ENCODE assay signal across 25 cellular contexts in the genomic region with DNA sequence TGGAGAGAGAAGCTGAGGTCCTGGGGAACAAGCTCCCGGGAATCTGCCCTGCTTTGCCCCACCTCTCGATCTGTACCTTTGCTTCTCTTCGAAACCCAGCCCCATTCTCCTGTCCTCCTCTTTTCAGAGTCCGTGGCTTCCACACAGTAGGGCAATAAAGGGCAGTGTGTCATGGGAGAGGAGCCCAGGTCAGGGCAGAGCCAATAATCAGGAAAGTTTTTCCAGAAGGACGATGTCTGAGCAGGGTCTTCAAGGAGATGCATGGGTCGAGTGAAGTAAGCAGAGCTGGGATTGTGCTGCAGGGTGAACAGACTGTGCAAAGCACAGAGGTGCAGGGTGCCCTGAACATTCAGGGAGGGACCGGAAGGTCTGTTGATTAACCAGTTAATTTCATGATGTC. TPM values are rescaled to one million over a fixed set of nuclear protein-coding genes. Genes with fewer than 3 reads are reported as not detected.
DNase-seq lines count a peak whose midpoint lies in the region; ATAC-seq, FAIRE-seq and TF ChIP-seq lines count a peak whose summit lies in the region.
"Had no signal": no experiment of that assay in that cellular context is flagged by ENCODE, and none has a peak within 500 bp of the region (broad histone marks: within the 10 kb centered on the region; RNA-seq: fewer than 3 reads in every experiment).

No MANE protein-coding gene starts in this region.

- H4K91ac ChIP-seq in H1 (replicated peaks; ENCODE audit: insufficient read length, low read length), result no peak overlapping the region

- no peak overlapping the region for H3K23ac ChIP-seq in H1 (ENCODE audit: insufficient read length)

- H3K79me2 ChIP-seq in H1 (ENCODE audit: control insufficient read depth in 1 of 2, insufficient read depth in 2 of 2, low read length in 2 of 2), result no peaks in the 10 kb centered on the region

- H2BK20ac ChIP-seq in H1 (ENCODE audit: low read length), result no peak overlapping the region

- CTCF ChIA-PET in H1 (lab: Charles Lee; ENCODE audit: partially characterized antibody), result interaction anchor here (0.6 to 7.8 kb wide), 9 partner anchors 11 to 359 kb away, joined by 3 to 56 read pairs (median 3); no protein-coding TSS in a partner anchor

- POLR2A ChIA-PET in H1 (lab: Charles Lee; ENCODE audit: partially characterized antibody), result no interaction called here

- FAIRE-seq in H1 (lab: Jason Lieb, UNC), result no peak
- FAIRE-seq: GM12878, HTR-8/SVneo had no signal

- H3K23me2 ChIP-seq in H1 (ENCODE audit: low read depth, low read length), result no peaks in the 10 kb centered on the region

- DNase-seq in cardiac septum (ENCODE audit: low spot score), result peak; percentile 20
- DNase-seq in left cardiac atrium, result no peak
- DNase-seq in H1 (ENCODE audit: low read depth in 1 of 2, low spot score in 2 of 2), result no peak
- DNase-seq in lower leg skin (ENCODE audit: low spot score in 2 of 2), result peak; percentile 9 to 58
- peak; percentile 49 for DNase-seq in osteocyte (ENCODE audit: extremely low spot score, unreplicated experiment)
- DNase-seq in immature natural killer cell, result no peak
- DNase-seq: BE2C; C1 segment of cervical spinal cord; CD4-positive, CD25-positive, alpha-beta regulatory T cell; CD8-positive, alpha-beta memory T cell; COR-L47; DMS 273 treated with DMSO at 0.1 percent for 48 hours; DMS53; DND-41; EL; H7; HFFc6 had no signal

- no peak overlapping the region for H3K4me2 ChIP-seq in H1 (ENCODE audit: insufficient read depth in 1 of 2, low read depth in 2 of 2, low read length in 2 of 2)
- H3K4me2 ChIP-seq: GM23338 had no signal

- H3K9me3 ChIP-seq in H1 (ENCODE audit: insufficient read depth in 2 of 2, low read depth in 1 of 2, low read length in 1 of 2), result no peaks in the 10 kb centered on the region
- H3K9me3 ChIP-seq: BE2C had no signal

- H3K4ac ChIP-seq in H1 (replicated peaks; ENCODE audit: insufficient read length, low read depth, low read length), result no peak overlapping the region

- H3K18ac ChIP-seq in H1 (ENCODE audit: extremely low read depth, low read length), result no peak overlapping the region

- no peak overlapping the region for H4K5ac ChIP-seq in H1 (ENCODE audit: insufficient read length, low read depth, low read length)

- H3K4me3 Mint-ChIP-seq in osteocyte (ENCODE audit: unreplicated experiment), result no peak overlapping the region
- H3K4me3 Mint-ChIP-seq in immature natural killer cell, result no peak overlapping the region
- H3K4me3 Mint-ChIP-seq: CD4-positive, CD25-positive, alpha-beta regulatory T cell; CD8-positive, alpha-beta memory T cell; GM23338; HFFc6 had no signal

- H3K36me3 ChIP-seq in H1 (ENCODE audit: control insufficient read depth in 2 of 4, insufficient read depth in 4 of 4, low read length in 3 of 4), result no peaks in the 10 kb centered on the region
- H3K36me3 ChIP-seq: BE2C had no signal

- TF ChIP-seq POLR2A in H1 (IDR thresholded peaks at IDR 0.05; ENCODE audit: control extremely low read depth in 1 of 2, low read depth in 2 of 2, low read length in 2 of 2), result no peak
- TF ChIP-seq POLR2A in lower leg skin (IDR thresholded peaks at IDR 0.05), result no peak

- H2BK15ac ChIP-seq in H1 (ENCODE audit: low read length), result 0 out of 2 replicates have a peak overlapping the region, but pooled peaks have one; percentile 68

- H3K79me1 ChIP-seq in H1 (ENCODE audit: low read depth, low read length), result no peaks in the 10 kb centered on the region

- no peak for TF ChIP-seq EP300 in H1 (IDR thresholded peaks at IDR 0.05; ENCODE audit: borderline replicate concordance in 1 of 2, low read depth in 2 of 2, low read length in 2 of 2)

- no peak overlapping the region for H3K27ac ChIP-seq in H1 (ENCODE audit: low read depth, low read length)

- 94% methylated on average over 7 of the region's 7 CpGs; no CpG with 5 or more reads in 1 of the 2 experiments for WGBS in H1 (ENCODE audit: extremely low coverage in 1 of 2, insufficient coverage in 1 of 2, insufficient read length in 1 of 2, insufficient replicate concordance in 2 of 2, low coverage in 1 of 2, low lambda C conversion rate in 2 of 2, missing lambda C conversion rate in 1 of 2), 2 experiments
- 80 to 81% methylated on average over 7 of the region's 7 CpGs for WGBS in lower leg skin, 2 donors

- peaks cover 14% of the 10 kb centered on the region for H3K4me1 Mint-ChIP-seq in osteocyte (ENCODE audit: unreplicated experiment)
- no peaks in the 10 kb centered on the region for H3K4me1 Mint-ChIP-seq in immature natural killer cell
- H3K4me1 Mint-ChIP-seq: CD4-positive, CD25-positive, alpha-beta regulatory T cell; CD8-positive, alpha-beta memory T cell; IgD-negative memory B cell had no signal

- ATAC-seq in left cardiac atrium (no peak), GM21360 (IDR thresholded peaks at IDR 0.05; ENCODE audit: unreplicated experiment) (no peak)
- ATAC-seq: GM12878, GM23338, HCT116 had no signal

- TF ChIP-seq RAD21 in H1 (IDR thresholded peaks at IDR 0.05 in 1 of 2, conservative IDR thresholded peaks at IDR 0.05 in 1 of 2; ENCODE audit: low read depth in 2 of 2, low read length in 2 of 2), result no peak

- TF ChIP-seq CTCF in H1 (IDR thresholded peaks at IDR 0.05; ENCODE audit: control extremely low read depth in 1 of 3, insufficient read depth in 1 of 3, low read depth in 1 of 3, low read length in 3 of 3), result no peak
- TF ChIP-seq CTCF in lower leg skin (IDR thresholded peaks at IDR 0.05), result no peak
- TF ChIP-seq CTCF in osteocyte (IDR thresholded peaks at IDR 0.05), result no peak

- H3K27me3 ChIP-seq in H1 (replicated peaks in 1 of 4; ENCODE audit: control insufficient read depth in 3 of 4, extremely low read depth in 1 of 4, insufficient read depth in 3 of 4, low read length in 3 of 4), result peaks cover 0 to 3% (median 0%) of the 10 kb centered on the region in 4 experiments; a peak in 1 of 7 replicates
- H3K27me3 ChIP-seq: BE2C had no signal

- H2BK120ac ChIP-seq in H1 (replicated peaks; ENCODE audit: low read depth, low read length), result no peak overlapping the region

- H3K9me3 Mint-ChIP-seq in osteocyte (ENCODE audit: unreplicated experiment) (no peaks in the 10 kb centered on the region), immature natural killer cell (no peaks in the 10 kb centered on the region)
- H3K9me3 Mint-ChIP-seq: CD8-positive, alpha-beta memory T cell; GM23338 had no signal

- H2BK5ac ChIP-seq in H1 (ENCODE audit: low read depth, low read length), result no peak overlapping the region

- no peak overlapping the region for H3K14ac ChIP-seq in H1 (ENCODE audit: insufficient read length)

- no peak overlapping the region for H2AFZ ChIP-seq in H1 (ENCODE audit: low read length)
- H2AFZ ChIP-seq: GM23338 had no signal

- no peak overlapping the region for H2BK12ac ChIP-seq in H1 (ENCODE audit: low read depth, low read length)

- H3K36me3 Mint-ChIP-seq in osteocyte (ENCODE audit: unreplicated experiment) (no peaks in the 10 kb centered on the region), immature natural killer cell (no peaks in the 10 kb centered on the region)
- H3K36me3 Mint-ChIP-seq: CD4-positive, CD25-positive, alpha-beta regulatory T cell; CD8-positive, alpha-beta memory T cell; IgD-negative memory B cell had no signal

- no peaks in the 10 kb centered on the region for H4K20me1 ChIP-seq in H1 (replicated peaks in 1 of 2; ENCODE audit: control insufficient read depth in 1 of 2, insufficient read depth in 2 of 2, low read length in 2 of 2)

- intact Hi-C loops in cardiac septum (cut with DNase I) (no loop called here), left cardiac atrium (cut with DNase I) (no loop called here), lower leg skin (cut with DNase I; ENCODE audit: low total_unique reads) (no loop called here)

- H2AK5ac ChIP-seq in H1 (ENCODE audit: low read depth, low read length), result no peak overlapping the region

- H4K8ac ChIP-seq in H1 (ENCODE audit: extremely low read depth, insufficient read depth, low read length), result no peak overlapping the region

- no peak overlapping the region for H3K9ac ChIP-seq in H1 (replicated peaks in 1 of 4; ENCODE audit: extremely low read depth in 1 of 4, low read depth in 3 of 4, low read length in 3 of 4)

- H3K4me3 ChIP-seq in H1 (ENCODE audit: extremely low read depth in 1 of 4, insufficient read depth in 2 of 4, low read depth in 3 of 4, low read length in 4 of 4) (no peak overlapping the region), lower leg skin (ENCODE audit: low read depth, poor library complexity, severe bottlenecking) (no peak overlapping the region)
- H3K4me3 ChIP-seq: GM12878, GM23338 had no signal

- peaks cover 0 to 2% (median 2%) of the 10 kb centered on the region in 4 experiments; a peak in 4 of 7 replicates for H3K4me1 ChIP-seq in H1 (replicated peaks in 1 of 4; ENCODE audit: control insufficient read depth in 3 of 4, insufficient read depth in 4 of 4, low read length in 3 of 4)
- H3K4me1 ChIP-seq: BE2C had no signal

- H3K56ac ChIP-seq in H1 (replicated peaks; ENCODE audit: insufficient read length, low read depth, low read length), result no peak overlapping the region

- H3K27me3 Mint-ChIP-seq in osteocyte (ENCODE audit: unreplicated experiment) (no peaks in the 10 kb centered on the region), immature natural killer cell (ENCODE audit: low read depth in 3 of 3) (peaks cover 0 to 10% (median 6%) of the 10 kb centered on the region in 3 donors)

- no peak overlapping the region for H3K27ac Mint-ChIP-seq in osteocyte (ENCODE audit: unreplicated experiment)
- no peak overlapping the region for H3K27ac Mint-ChIP-seq in immature natural killer cell
- H3K27ac Mint-ChIP-seq: CD4-positive, CD25-positive, alpha-beta regulatory T cell; GM23338; HFFc6; IgD-negative memory B cell had no signal

RNA-seq across cellular contexts. Expression of a gene that starts 22.1 kb away (rescaled TPM):
- total RNA-seq in cardiac septum (not detected), left cardiac atrium (not detected), lower leg skin (not detected), osteocyte (not detected in 2 replicates)
- total RNA-seq in H1 (2021; fragmentation: NEBNext Ultra II Directional; extraction: Animal tissue kit (Norgen Biotek cat#: 25700)), result not detected in 2 replicates
- polyA plus RNA-seq in H1 (2011; rRNA removed) (not detected in 2 replicates), immature natural killer cell (not detected)
- not detected for polyA plus RNA-seq in H1 (2011; cell fraction: cytosol; rRNA removed)
- polyA plus RNA-seq in H1 (2011; cell fraction: nucleus; rRNA removed), result not detected
- not detected in 4 replicates for polyA plus RNA-seq in H1 (2012, experiment 1 of 2)
- polyA plus RNA-seq in H1 (2012, experiment 2 of 2), result not detected
- not detected for polyA plus RNA-seq in H1 (2013, experiment 1 of 2)
- polyA plus RNA-seq in H1 (2013, experiment 2 of 2), result not detected
- not detected in 2 replicates for polyA minus RNA-seq in H1 (2011; rRNA and poly(A)+ RNA removed)
- polyA minus RNA-seq in H1 (2011; cell fraction: cytosol; rRNA and poly(A)+ RNA removed), result not detected
- polyA minus RNA-seq in H1 (2011; cell fraction: nucleus; rRNA and poly(A)+ RNA removed), result not detected
- total RNA-seq: A172; CD4-positive, CD25-positive, alpha-beta regulatory T cell; CD8-positive, alpha-beta memory T cell; G401; GM23338; H7; HFFc6 had no signal
- polyA plus RNA-seq: CD4-positive, CD25-positive, alpha-beta regulatory T cell; CD8-positive, alpha-beta memory T cell; GM12878; GM23338; IgD-negative memory B cell had no signal

RNA-seq across cellular contexts. Expression of a gene that starts 29.9 kb away (rescaled TPM):
- total RNA-seq in cardiac septum (not detected), left cardiac atrium (not detected), lower leg skin (100 to 1,000 TPM; 345 to 790 (median 421) TPM), osteocyte (not detected in 2 replicates)
- not detected in 2 replicates for total RNA-seq in H1 (2021; fragmentation: NEBNext Ultra II Directional; extraction: Animal tissue kit (Norgen Biotek cat#: 25700))
- polyA plus RNA-seq in H1 (2011; rRNA removed) (not detected in 2 replicates), immature natural killer cell (not detected)
- polyA plus RNA-seq in H1 (2011; cell fraction: cytosol; rRNA removed), result not detected
- not detected for polyA plus RNA-seq in H1 (2011; cell fraction: nucleus; rRNA removed)
- polyA plus RNA-seq in H1 (2012, experiment 1 of 2), result not detected in 4 replicates
- not detected for polyA plus RNA-seq in H1 (2012, experiment 2 of 2)
- not detected for polyA plus RNA-seq in H1 (2013, experiment 1 of 2)
- not detected for polyA plus RNA-seq in H1 (2013, experiment 2 of 2)
- not detected in 2 replicates for polyA minus RNA-seq in H1 (2011; rRNA and poly(A)+ RNA removed)
- not detected for polyA minus RNA-seq in H1 (2011; cell fraction: cytosol; rRNA and poly(A)+ RNA removed)
- not detected for polyA minus RNA-seq in H1 (2011; cell fraction: nucleus; rRNA and poly(A)+ RNA removed)
- total RNA-seq: A172; CD4-positive, CD25-positive, alpha-beta regulatory T cell; CD8-positive, alpha-beta memory T cell; G401; GM12878; GM23338; H7; HFFc6 had no signal
- polyA plus RNA-seq: CD4-positive, CD25-positive, alpha-beta regulatory T cell; CD8-positive, alpha-beta memory T cell; GM12878; GM23338; IgD-negative memory B cell had no signal

RNA-seq across cellular contexts. Expression of a gene that starts 42.0 kb away (rescaled TPM):
- total RNA-seq in cardiac septum (1.2 TPM), left cardiac atrium (10 to 100 TPM in 1 of 2 donors, 1 to 10 TPM in 1; 9.3 to 13.8 TPM), lower leg skin (1 to 10 TPM in 3 of 4 donors, under 1 TPM in 1; 0.38 to 4.1 (median 1.9) TPM), osteocyte (0.16 TPM in 1 of 2 replicates, not detected in the other)
- total RNA-seq in H1 (2021; fragmentation: NEBNext Ultra II Directional; extraction: Animal tissue kit (Norgen Biotek cat#: 25700)), result 1.9 and 2.1 TPM in 2 replicates
- polyA plus RNA-seq in H1 (2011; rRNA removed) (1.6 and 1.8 TPM in 2 replicates), immature natural killer cell (not detected)
- 2.0 TPM for polyA plus RNA-seq in H1 (2011; cell fraction: cytosol; rRNA removed)
- 1.8 TPM for polyA plus RNA-seq in H1 (2011; cell fraction: nucleus; rRNA removed)
- polyA plus RNA-seq in H1 (2012, experiment 1 of 2), result 1.9 to 2.4 TPM (median 2.0 TPM) in 4 replicates
- 1.6 TPM for polyA plus RNA-seq in H1 (2012, experiment 2 of 2)
- polyA plus RNA-seq in H1 (2013, experiment 1 of 2), result 3.2 TPM
- 3.6 TPM for polyA plus RNA-seq in H1 (2013, experiment 2 of 2)
- 1.6 and 1.9 TPM in 2 replicates for polyA minus RNA-seq in H1 (2011; rRNA and poly(A)+ RNA removed)
- 0.81 TPM for polyA minus RNA-seq in H1 (2011; cell fraction: cytosol; rRNA and poly(A)+ RNA removed)
- polyA minus RNA-seq in H1 (2011; cell fraction: nucleus; rRNA and poly(A)+ RNA removed), result 1.2 TPM
- total RNA-seq: A172; CD4-positive, CD25-positive, alpha-beta regulatory T cell; CD8-positive, alpha-beta memory T cell; G401; HFFc6 had no signal
- polyA plus RNA-seq: CD4-positive, CD25-positive, alpha-beta regulatory T cell; CD8-positive, alpha-beta memory T cell; GM12878; IgD-negative memory B cell had no signal

Comparison
In these comparisons a context has a peak if more than half of its experiments do, and no peak if none do; other contexts are left out.
1. DNase-seq: peak in cardiac septum (single experiment), lower leg skin (2 of 2) and osteocyte (single experiment); none in left cardiac atrium (single experiment), H1 (0 of 2) and immature natural killer cell (0 of 3).
2. RNA of a gene that starts 29.9 kb away (total RNA-seq): 345 to 790 TPM in lower leg skin; not detected in cardiac septum (single experiment), not detected in left cardiac atrium, not detected in H1 and not detected in osteocyte; every median in the first group is over 100 times any median in the second.